ENCODE assay signal across 15 cellular contexts in the genomic region with DNA sequence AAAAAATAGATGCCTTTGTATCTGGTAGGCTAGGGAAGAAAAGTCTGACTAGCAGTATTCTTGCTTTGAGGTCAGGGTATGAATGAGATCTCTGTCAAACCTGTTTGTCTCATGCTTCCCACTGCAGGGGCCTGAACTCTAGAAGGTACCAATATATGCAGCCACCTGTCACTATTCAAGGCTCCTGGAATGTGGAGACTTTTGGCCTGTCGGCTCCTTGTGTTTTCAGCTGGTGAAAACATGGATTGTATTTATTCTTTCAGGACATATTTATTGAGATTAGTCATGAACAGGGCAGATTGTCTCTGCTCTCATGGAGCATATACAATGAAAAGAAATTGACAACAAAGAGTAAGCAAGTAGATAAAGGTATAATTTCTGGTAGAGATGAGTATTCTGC.
DNase-seq lines count a peak whose midpoint lies in the region; ATAC-seq, FAIRE-seq and TF ChIP-seq lines count a peak whose summit lies in the region.
"Had no signal": no experiment of that assay in that cellular context is flagged by ENCODE, and none has a peak within 500 bp of the region (broad histone marks: within the 10 kb centered on the region; RNA-seq: fewer than 3 reads in every experiment).

No MANE protein-coding gene starts in this region.

- peak overlapping the region; percentile 43 for H3K27ac Mint-ChIP-seq in stimulated activated naive CD8-positive, alpha-beta T cell treated with anti-CD3 and anti-CD28 coated beads, Interleukin-15, Interleukin-2, amounts not matched to agents 100 ng/mL and 50 ng/mL, for 24 hours
- H3K27ac Mint-ChIP-seq in stimulated activated naive CD8-positive, alpha-beta T cell treated with anti-CD3 and anti-CD28 coated beads, Interleukin-15, amount 100 ng/mL, for 72 hours, result peak overlapping the region in 1 of 2 donors; percentile 0
- H3K27ac Mint-ChIP-seq: CD8-positive, alpha-beta T cell had no signal

- no peak for FAIRE-seq in endothelial cell of umbilical vein (lab: Jason Lieb, UNC)
- FAIRE-seq: HTR-8/SVneo had no signal

- no TSS peak for BruUV-seq in endothelial cell of umbilical vein (replicated peaks; lab: Mats Ljungman, UMichigan)

- DNase-seq in stimulated activated naive CD8-positive, alpha-beta T cell treated with anti-CD3 and anti-CD28 coated beads, Interleukin-15, amount 100 ng/mL, for 72 hours, result no peak
- peak; percentile 72 for DNase-seq in NCI-H69 (lab: John Stamatoyannopoulos, UW)
- DNase-seq in endothelial cell of umbilical vein (ENCODE audit: low read depth, low spot score), result peak; percentile 27
- no peak for DNase-seq in hepatic stellate cell (ENCODE audit: low spot score)
- DNase-seq: CD8-positive, alpha-beta T cell; effector CD4-positive, alpha-beta T cell; left ventricle myocardium superior; NK-92 treated with Interleukin-12 subunit alpha and Interleukin-12 subunit beta, amount 100 ng/mL, for 24 hours; SW 1271 had no signal

- intact Hi-C loops in endothelial cell of umbilical vein (cut with micrococcal nuclease), result no loop called here

- no peak for ATAC-seq in stimulated activated naive CD8-positive, alpha-beta T cell treated with anti-CD3 and anti-CD28 coated beads, Interleukin-15, amount 100 ng/mL, for 72 hours
- ATAC-seq in GM21447 (IDR thresholded peaks at IDR 0.05; ENCODE audit: unreplicated experiment) (no peak), HG03457 (IDR thresholded peaks at IDR 0.05; ENCODE audit: unreplicated experiment) (no peak)
- ATAC-seq: CD8-positive, alpha-beta T cell had no signal

- H3K27me3 Mint-ChIP-seq in stimulated activated naive CD8-positive, alpha-beta T cell treated with anti-CD3 and anti-CD28 coated beads, Interleukin-15, Interleukin-2, amounts not matched to agents 100 ng/mL and 50 ng/mL, for 24 hours, result no peaks in the 10 kb centered on the region
- no peaks in the 10 kb centered on the region for H3K27me3 Mint-ChIP-seq in stimulated activated naive CD8-positive, alpha-beta T cell treated with anti-CD3 and anti-CD28 coated beads, Interleukin-15, amount 100 ng/mL, for 72 hours

- peaks cover 84% of the 10 kb centered on the region for H3K4me1 Mint-ChIP-seq in stimulated activated naive CD8-positive, alpha-beta T cell treated with anti-CD3 and anti-CD28 coated beads, Interleukin-15, Interleukin-2, amounts not matched to agents 100 ng/mL and 50 ng/mL, for 24 hours (ENCODE audit: low read depth)
- H3K4me1 Mint-ChIP-seq in stimulated activated naive CD8-positive, alpha-beta T cell treated with anti-CD3 and anti-CD28 coated beads, Interleukin-15, amount 100 ng/mL, for 72 hours, result peaks cover 83% of the 10 kb centered on the region

- H3K9ac ChIP-seq in endothelial cell of umbilical vein (replicated peaks; ENCODE audit: extremely low read depth, insufficient read depth, low read length), result no peak overlapping the region

- H3K27ac ChIP-seq in endothelial cell of umbilical vein (ENCODE audit: insufficient read depth, low read depth, low read length), result no peak overlapping the region
- H3K27ac ChIP-seq: thoracic aorta had no signal

- H3K4me3 Mint-ChIP-seq in stimulated activated naive CD8-positive, alpha-beta T cell treated with anti-CD3 and anti-CD28 coated beads, Interleukin-15, Interleukin-2, amounts not matched to agents 100 ng/mL and 50 ng/mL, for 24 hours, result no peak overlapping the region
- no peak overlapping the region for H3K4me3 Mint-ChIP-seq in stimulated activated naive CD8-positive, alpha-beta T cell treated with anti-CD3 and anti-CD28 coated beads, Interleukin-15, amount 100 ng/mL, for 72 hours
- H3K4me3 Mint-ChIP-seq: CD8-positive, alpha-beta T cell had no signal

- TF ChIP-seq CTCF in endothelial cell of umbilical vein (IDR thresholded peaks at IDR 0.05; ENCODE audit: extremely low read depth in 1 of 2, insufficient read depth in 1 of 2, low read depth in 1 of 2, low read length in 2 of 2), result no peak

- H2AFZ ChIP-seq in endothelial cell of umbilical vein (ENCODE audit: low read depth, low read length), result no peak overlapping the region

- H3K4me2 ChIP-seq in endothelial cell of umbilical vein (ENCODE audit: insufficient read depth, low read length), result no peak overlapping the region

- no peaks in the 10 kb centered on the region for H3K9me3 Mint-ChIP-seq in stimulated activated naive CD8-positive, alpha-beta T cell treated with anti-CD3 and anti-CD28 coated beads, Interleukin-15, Interleukin-2, amounts not matched to agents 100 ng/mL and 50 ng/mL, for 24 hours
- H3K9me3 Mint-ChIP-seq in stimulated activated naive CD8-positive, alpha-beta T cell treated with anti-CD3 and anti-CD28 coated beads, Interleukin-15, amount 100 ng/mL, for 72 hours, result no peaks in the 10 kb centered on the region
- H3K9me3 Mint-ChIP-seq: CD8-positive, alpha-beta T cell had no signal

- peaks cover 5% of the 10 kb centered on the region for H3K4me1 ChIP-seq in endothelial cell of umbilical vein (ENCODE audit: control insufficient read depth, extremely low read depth, insufficient read depth, low read length)

- no peaks in the 10 kb centered on the region for H3K36me3 ChIP-seq in endothelial cell of umbilical vein (ENCODE audit: control insufficient read depth in 2 of 2, extremely low read depth in 1 of 2, insufficient read depth in 2 of 2, low read length in 2 of 2)
- H3K36me3 ChIP-seq: cardiac muscle cell, thoracic aorta had no signal

- no peaks in the 10 kb centered on the region for H3K79me2 ChIP-seq in endothelial cell of umbilical vein (ENCODE audit: control insufficient read depth, insufficient read depth, low read length)

- H3K4me3 ChIP-seq in endothelial cell of umbilical vein (replicated peaks in 1 of 3; ENCODE audit: insufficient read depth in 1 of 3, low read depth in 1 of 3, low read length in 3 of 3), result no peak overlapping the region
- H3K4me3 ChIP-seq: cardiac muscle cell, thoracic aorta had no signal

- POLR2A ChIA-PET in endothelial cell of umbilical vein (lab: Charles Lee), result no interaction called here

- H3K9me3 ChIP-seq in endothelial cell of umbilical vein (replicated peaks; ENCODE audit: control insufficient read depth, insufficient read depth, low read length), result no peaks in the 10 kb centered on the region
- H3K9me3 ChIP-seq: thoracic aorta had no signal

- H3K36me3 Mint-ChIP-seq in stimulated activated naive CD8-positive, alpha-beta T cell treated with anti-CD3 and anti-CD28 coated beads, Interleukin-15, Interleukin-2, amounts not matched to agents 100 ng/mL and 50 ng/mL, for 24 hours (ENCODE audit: low read depth), result peaks cover 6% of the 10 kb centered on the region

- H3K9me1 ChIP-seq in endothelial cell of umbilical vein (replicated peaks; ENCODE audit: control insufficient read depth, extremely low read depth, insufficient read depth, low read length), result no peaks in the 10 kb centered on the region

- no peak for TF ChIP-seq POLR2A in endothelial cell of umbilical vein (IDR thresholded peaks at IDR 0.05; ENCODE audit: low read depth, low read length)

- no peaks in the 10 kb centered on the region for H3K27me3 ChIP-seq in endothelial cell of umbilical vein (ENCODE audit: control insufficient read depth in 2 of 2, insufficient read depth in 2 of 2, low read length in 2 of 2)
- H3K27me3 ChIP-seq: cardiac muscle cell had no signal

- dilution Hi-C loops in endothelial cell of umbilical vein (cut with MboI; ENCODE audit: extremely low pct_ligation_motif_present, low sequenced_read_pairs), result no loop called here

- CTCF ChIA-PET in endothelial cell of umbilical vein (lab: Charles Lee), result interaction anchor here (0.6 kb wide), 1 partner anchor 80 kb away, joined by 4 read pairs; no protein-coding TSS in a partner anchor

- H4K20me1 ChIP-seq in endothelial cell of umbilical vein (replicated peaks; ENCODE audit: control insufficient read depth, extremely low read depth, insufficient read depth, low read length), result no peaks in the 10 kb centered on the region

TF ChIP-seq in endothelial cell of umbilical vein, 7 proteins besides CTCF, POLR2A, EP300 and RAD21:
- no peak for TF ChIP-seq POLR2AphosphoS5 (IDR thresholded peaks at IDR 0.05; ENCODE audit: insufficient read depth, low read depth, low read length)
- no peak for TF ChIP-seq EZH2 (IDR thresholded peaks at IDR 0.05; ENCODE audit: borderline replicate concordance, low read depth, low read length, severe bottlenecking)
- TF ChIP-seq, protein P1, sequence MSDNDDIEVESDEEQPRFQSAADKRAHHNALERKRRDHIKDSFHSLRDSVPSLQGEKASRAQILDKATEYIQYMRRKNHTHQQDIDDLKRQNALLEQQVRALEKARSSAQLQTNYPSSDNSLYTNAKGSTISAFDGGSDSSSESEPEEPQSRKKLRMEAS (IDR thresholded peaks at IDR 0.05; ENCODE audit: insufficient read depth, insufficient read length), result no peak
- TF ChIP-seq JUN (IDR thresholded peaks at IDR 0.05; ENCODE audit: borderline replicate concordance, insufficient read depth, insufficient read length, low read depth), result no peak
- TF ChIP-seq FOS (IDR thresholded peaks at IDR 0.05; ENCODE audit: borderline replicate concordance, insufficient read depth, low read length), result no peak
- TF ChIP-seq MYC (IDR thresholded peaks at IDR 0.05; ENCODE audit: low read depth, low read length), result no peak
TF ChIP-seq in endothelial cell of umbilical vein: peak in this region for 0.

Comparison
In these comparisons a context has a peak if more than half of its experiments do, and no peak if none do; other contexts are left out.
1. DNase-seq: peak in NCI-H69 (single experiment) and endothelial cell of umbilical vein (single experiment); none in stimulated activated naive CD8-positive, alpha-beta T cell treated with anti-CD3 and anti-CD28 coated beads, Interleukin-15, amount 100 ng/mL, for 72 hours (0 of 2) and hepatic stellate cell (single experiment).